Comparison of ENCODE assay signal across 20 cellular contexts in genomic region chr1:246797597-246797996, GRCh38.
DNase-seq lines count a peak whose midpoint lies in the region; ATAC-seq, FAIRE-seq and TF ChIP-seq lines count a peak whose summit lies in the region.
"Had no signal": no experiment of that assay in that cellular context is flagged by ENCODE, and none has a peak within 500 bp of the region (broad histone marks: within the 10 kb centered on the region; RNA-seq: fewer than 3 reads in every experiment).

No MANE protein-coding gene starts in this region.

- TF ChIP-seq CTCF in right atrium auricular region (IDR thresholded peaks at IDR 0.05) (no peak), kidney (IDR thresholded peaks at IDR 0.05; ENCODE audit: borderline replicate concordance, extremely low read depth, insufficient read depth) (no peak), psoas muscle (IDR thresholded peaks at IDR 0.05) (no peak)

- FAIRE-seq in kidney (lab: Jason Lieb, UNC): no peak
- FAIRE-seq: A204.1, D721Med, GM12892, GM19239 had no signal

- H3K36me3 ChIP-seq in right atrium auricular region (no peaks in the 10 kb centered on the region), kidney (ENCODE audit: control insufficient read depth in 1 of 2, insufficient read depth in 2 of 2, low read length in 2 of 2) (no peaks in the 10 kb centered on the region), psoas muscle (ENCODE audit: insufficient read depth in 1 of 2, low read depth in 1 of 2) (no peaks in the 10 kb centered on the region)
- H3K36me3 ChIP-seq: BE2C had no signal

- H3K4me1 ChIP-seq in right atrium auricular region: peaks cover 0 to 12% of the 10 kb centered on the region in 2 donors
- no peaks in the 10 kb centered on the region for H3K4me1 ChIP-seq in kidney (ENCODE audit: control insufficient read depth in 1 of 2, insufficient read depth in 1 of 2, low read depth in 1 of 2, low read length in 2 of 2)
- H3K4me1 ChIP-seq in psoas muscle: peaks cover 23% of the 10 kb centered on the region

- DNase-seq in cardiac septum (ENCODE audit: low spot score) (peak; percentile 12), right atrium auricular region (ENCODE audit: low spot score) (no peak), ELF-1 (ENCODE audit: low read depth, low spot score) (peak; percentile 55), kidney (peak; percentile 29), psoas muscle (no peak), hepatic stellate cell (ENCODE audit: low spot score) (no peak), activated T-cell treated with anti-CD3 and anti-CD28 coated beads for 4 hours (no peak)
- DNase-seq: BE2C; CD8-positive, alpha-beta T cell; COR-L47; DMS153; DMS79 treated with DMSO at 0.1 percent for 48 hours; EL; GDM1; GOT3; H9 had no signal

- H3K27ac ChIP-seq in right atrium auricular region: no peak overlapping the region
- no peak overlapping the region for H3K27ac ChIP-seq in kidney (ENCODE audit: low read depth in 2 of 2, low read length in 2 of 2)
- H3K27ac ChIP-seq in psoas muscle: peak overlapping the region; percentile 78

- WGBS in psoas muscle, 3 donors: 81 to 88% (median 85%) methylated on average over 11 of the region's 11 CpGs

- H3K9me3 ChIP-seq in right atrium auricular region (no peaks in the 10 kb centered on the region), kidney (ENCODE audit: control insufficient read depth in 1 of 2, low read length in 2 of 2) (no peaks in the 10 kb centered on the region), psoas muscle (no peaks in the 10 kb centered on the region)
- H3K9me3 ChIP-seq: BE2C had no signal

- no peaks in the 10 kb centered on the region for H3K27me3 ChIP-seq in right atrium auricular region
- no peaks in the 10 kb centered on the region for H3K27me3 ChIP-seq in psoas muscle (ENCODE audit: insufficient read depth in 3 of 3, low read length in 2 of 3)
- H3K27me3 ChIP-seq: BE2C had no signal

- ATAC-seq in psoas muscle: no peak
- ATAC-seq: CD8-positive, alpha-beta T cell had no signal

- H3K4me3 ChIP-seq in right atrium auricular region (no peak overlapping the region), kidney (ENCODE audit: low read length in 2 of 2) (no peak overlapping the region), psoas muscle (no peak overlapping the region)

- no peak overlapping the region for H3K9ac ChIP-seq in kidney (ENCODE audit: low read length in 2 of 2)

- intact Hi-C loops in cardiac septum (cut with DNase I): no loop called here
- intact Hi-C loops in kidney (cut with DNase I): no loop called here
- intact Hi-C loops in psoas muscle (cut with DNase I): no loop called here

Comparison
In these comparisons a context has a peak if more than half of its experiments do, and no peak if none do; other contexts are left out.
1. DNase-seq: peak in cardiac septum (single experiment), ELF-1 (single experiment) and kidney (single experiment); none in right atrium auricular region (single experiment), psoas muscle (0 of 2), hepatic stellate cell (single experiment) and activated T-cell treated with anti-CD3 and anti-CD28 coated beads for 4 hours (single experiment).